ENCODE assay signal across 13 cellular contexts in the genomic region with DNA sequence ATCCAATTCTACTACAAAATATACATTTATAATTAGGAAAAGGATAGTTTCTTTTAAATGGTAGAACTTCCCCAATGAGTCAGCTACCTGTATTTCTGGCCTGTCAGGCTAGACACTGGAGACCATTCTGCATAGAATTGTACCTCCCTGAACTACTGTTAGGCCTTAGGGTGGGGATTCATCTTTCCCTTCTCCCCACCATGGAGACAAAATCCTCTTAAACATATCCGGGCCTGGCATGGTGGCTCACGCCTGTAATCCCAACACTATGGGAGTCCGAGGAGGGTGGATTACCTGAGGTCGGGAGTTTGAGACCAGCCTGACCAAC.
"Had no signal": no experiment of that assay in that cellular context is flagged by ENCODE, and none has a peak within 500 bp of the region (broad histone marks: within the 10 kb centered on the region; RNA-seq: fewer than 3 reads in every experiment).

No MANE protein-coding gene starts in this region.

- H3K9me3 ChIP-seq: psoas muscle, right lobe of liver, transverse colon had no signal

- H3K4me3 ChIP-seq: heart left ventricle, psoas muscle, right lobe of liver, transverse colon had no signal

- H3K27ac ChIP-seq: heart left ventricle, psoas muscle, right lobe of liver, transverse colon had no signal

- ATAC-seq: activated T-helper 17 cell treated with anti-CD3 and anti-CD28 coated beads, Interleukin-2, amount 50 U/mL, for 72 hours; heart left ventricle; psoas muscle; right lobe of liver had no signal

- H3K4me1 Mint-ChIP-seq: nephron had no signal

- H3K4me3 Mint-ChIP-seq: activated T-helper 17 cell treated with anti-CD3 and anti-CD28 coated beads, Interleukin-2, amount 50 U/mL, for 72 hours; nephron had no signal

- H3K27me3 Mint-ChIP-seq: activated T-helper 17 cell treated with anti-CD3 and anti-CD28 coated beads, Interleukin-2, amount 50 U/mL, for 72 hours had no signal

- H3K27me3 ChIP-seq: heart left ventricle, right lobe of liver, transverse colon had no signal

- H3K36me3 ChIP-seq: right lobe of liver, transverse colon had no signal

- H3K4me1 ChIP-seq: right lobe of liver had no signal

- DNase-seq: activated CD4-positive, alpha-beta T cell treated with anti-CD3 and anti-CD28 coated beads, Interleukin-2, amount 50 U/mL, for 48 hours; activated CD4-positive, CD25-positive, alpha-beta regulatory T cell; activated naive CD4-positive, alpha-beta T cell treated with anti-CD3 and anti-CD28 coated beads, Interleukin-2, amount 50 U/mL, for 16 hours; heart left ventricle; psoas muscle; right lobe of liver; SK-N-SH; stimulated activated CD4-positive, alpha-beta T cell treated with anti-CD3 and anti-CD28 coated beads, Interleukin-2, amount 100 ng/mL, for 24 hours; stimulated activated naive CD4-positive, alpha-beta T cell; substantia nigra; transverse colon had no signal
